ENCODE assay signal across 9 cellular contexts in the genomic region with DNA sequence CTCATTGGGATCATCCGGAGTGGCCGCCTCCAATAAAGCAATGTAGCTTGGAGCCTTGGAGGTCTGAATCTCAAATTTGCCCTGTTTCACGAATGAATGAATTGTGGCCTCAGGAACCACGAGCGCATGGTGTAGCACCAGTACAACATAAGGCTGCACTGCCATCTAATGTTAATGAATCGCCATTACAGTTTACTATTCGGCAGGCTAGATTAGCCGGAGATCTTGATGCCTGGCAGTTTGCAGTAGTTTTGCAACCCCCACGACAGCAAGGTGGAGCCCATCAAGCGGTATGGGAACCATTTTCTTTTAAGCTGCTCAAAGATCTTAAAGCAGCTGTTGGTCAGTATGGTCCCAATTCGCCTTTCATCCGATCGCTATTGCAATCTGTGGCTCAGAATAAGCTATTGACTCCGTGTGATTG. TPM values are rescaled to one million over a fixed set of nuclear protein-coding genes. Genes with fewer than 3 reads are reported as not detected.
DNase-seq lines count a peak whose midpoint lies in the region; ATAC-seq and TF ChIP-seq lines count a peak whose summit lies in the region.
"Had no signal": no experiment of that assay in that cellular context is flagged by ENCODE, and none has a peak within 500 bp of the region (broad histone marks: within the 10 kb centered on the region; RNA-seq: fewer than 3 reads in every experiment).

No MANE protein-coding gene starts in this region.

- CTCF ChIA-PET in Calu3 (lab: Charles Lee): interaction anchor here (0.8 to 1.8 kb wide), 6 partner anchors 16 to 174 kb away, joined by 3 to 5 read pairs (median 4); a partner anchor contains a TSS

- no peaks in the 10 kb centered on the region for H3K9me3 ChIP-seq in thoracic aorta

- no peak overlapping the region for H2BK15ac ChIP-seq in mesendoderm (replicated peaks; ENCODE audit: low read depth)

- DNase-seq in Calu3: peak; percentile 55
- DNase-seq in NCI-H69 (lab: John Stamatoyannopoulos, UW): peak; percentile 70
- DNase-seq in activated CD4-positive, alpha-beta T cell treated with anti-CD3 and anti-CD28 coated beads, Interleukin-2, amount 50 U/mL, for 48 hours: peak; percentile 32 to 35
- peak; percentile 83 for DNase-seq in epithelial cell of esophagus (ENCODE audit: low read depth)
- DNase-seq in mesendoderm: peak; percentile 90
- no peak for DNase-seq in thoracic aorta (ENCODE audit: low spot score)

- H3K56ac ChIP-seq in mesendoderm (ENCODE audit: low read length): no peak overlapping the region

- H4K8ac ChIP-seq in mesendoderm (ENCODE audit: low read depth, low read length): no peak overlapping the region

- H3K27ac ChIP-seq in mesendoderm (ENCODE audit: low read depth, low read length): no peak overlapping the region
- no peak overlapping the region for H3K27ac ChIP-seq in thoracic aorta

- no TSS peak for BruUV-seq in Calu3 (replicated peaks; lab: Mats Ljungman, UMichigan)

- H3K27me3 ChIP-seq in mesendoderm (ENCODE audit: insufficient read depth, low read length, poor library complexity) (no peaks in the 10 kb centered on the region), thoracic aorta (replicated peaks; ENCODE audit: insufficient read depth) (peaks cover 11% of the 10 kb centered on the region)

- intact Hi-C loops in Calu3 (cut with micrococcal nuclease; ENCODE audit: unreplicated experiment): no loop called here

- no peak overlapping the region for H3K27ac Mint-ChIP-seq in Calu3 (ENCODE audit: unreplicated experiment)

- no peak overlapping the region for H3K23ac ChIP-seq in mesendoderm (ENCODE audit: low read length)

- no peaks in the 10 kb centered on the region for H3K36me3 ChIP-seq in mesendoderm (ENCODE audit: control insufficient read depth, insufficient read depth, low read length)
- H3K36me3 ChIP-seq in thoracic aorta: no peaks in the 10 kb centered on the region

- H4K5ac ChIP-seq in mesendoderm (ENCODE audit: low read length): no peak overlapping the region

- peaks cover 57% of the 10 kb centered on the region for H3K27me3 Mint-ChIP-seq in Calu3 (ENCODE audit: unreplicated experiment)

- no peak overlapping the region for H3K4me3 Mint-ChIP-seq in Calu3 (ENCODE audit: low read depth, unreplicated experiment)

- H3K4me3 ChIP-seq in epithelial cell of esophagus (ENCODE audit: low read length) (no peak overlapping the region), mesendoderm (ENCODE audit: low read length) (no peak overlapping the region), thoracic aorta (no peak overlapping the region)

- no peak overlapping the region for H3K4ac ChIP-seq in mesendoderm (ENCODE audit: low read depth, low read length)

- H3K79me2 ChIP-seq in mesendoderm (ENCODE audit: control insufficient read depth, insufficient read depth, low read length): no peaks in the 10 kb centered on the region

- no peak overlapping the region for H3K18ac ChIP-seq in mesendoderm (ENCODE audit: low read length)

- no peak overlapping the region for H2BK120ac ChIP-seq in mesendoderm (ENCODE audit: low read depth, low read length)

- TF ChIP-seq CTCF in Calu3 (IDR thresholded peaks at IDR 0.05; ENCODE audit: unreplicated experiment) (peak; percentile 40), epithelial cell of esophagus (IDR thresholded peaks at IDR 0.05; ENCODE audit: insufficient read depth, low read depth, low read length, missing control alignments) (peak; percentile 77), thoracic aorta (IDR thresholded peaks at IDR 0.05) (peak; percentile 69)

- no peak overlapping the region for H2AK5ac ChIP-seq in mesendoderm (ENCODE audit: low read length)

- no peak overlapping the region for H2BK5ac ChIP-seq in mesendoderm (ENCODE audit: low read length)

- no peaks in the 10 kb centered on the region for H3K9me3 Mint-ChIP-seq in Calu3 (ENCODE audit: low read depth, unreplicated experiment)

- peaks cover 20% of the 10 kb centered on the region for H3K4me1 Mint-ChIP-seq in Calu3 (ENCODE audit: low read depth, unreplicated experiment)

- ATAC-seq in HG03565 (IDR thresholded peaks at IDR 0.05; ENCODE audit: unreplicated experiment) (peak; percentile 53), thoracic aorta (ENCODE audit: insufficient number of reproducible peaks, low FRiP score, low read depth) (peak; percentile 75), HG03520 (IDR thresholded peaks at IDR 0.05; ENCODE audit: unreplicated experiment) (no peak)

- H3K79me1 ChIP-seq in mesendoderm (ENCODE audit: low read length): no peaks in the 10 kb centered on the region

- H3K4me1 ChIP-seq in mesendoderm (ENCODE audit: control insufficient read depth, low read depth, low read length) (peaks cover 2% of the 10 kb centered on the region), thoracic aorta (ENCODE audit: control insufficient read depth in 1 of 2, low read depth in 2 of 2) (peaks cover 0 to 7% of the 10 kb centered on the region in 2 donors)

- no peak overlapping the region for H3K9ac ChIP-seq in mesendoderm (ENCODE audit: low read length)

- no CpG with 5 or more reads among the region's 14 CpGs for WGBS in mesendoderm (ENCODE audit: extremely low coverage, insufficient coverage, low lambda C conversion rate)

- no peak overlapping the region for H3K4me2 ChIP-seq in mesendoderm (ENCODE audit: low read length)

- no peaks in the 10 kb centered on the region for H3K36me3 Mint-ChIP-seq in Calu3 (ENCODE audit: insufficient read depth, unreplicated experiment)

RNA-seq across cellular contexts. Expression of a gene that starts 18.8 kb away (rescaled TPM):
- not detected in 2 replicates for total RNA-seq in Calu3 (2022)
- polyA plus RNA-seq in mesendoderm (2013, experiment 1 of 2): 0.03 TPM
- polyA plus RNA-seq in mesendoderm (2013, experiment 2 of 2): 0.07 TPM
- 1 to 10 TPM in 1 of 2 donors, under 1 TPM in 1; 0.85 to 8.3 TPM for total RNA-seq in thoracic aorta
- total RNA-seq: temporal lobe had no signal

RNA-seq across cellular contexts. Expression of a gene that starts 29.8 kb away (rescaled TPM):
- total RNA-seq in Calu3 (2022): not detected in 2 replicates
- 0.01 TPM for polyA plus RNA-seq in mesendoderm (2013, experiment 1 of 2)
- 0.04 TPM for polyA plus RNA-seq in mesendoderm (2013, experiment 2 of 2)
- not detected for total RNA-seq in thoracic aorta
- total RNA-seq: temporal lobe had no signal

RNA-seq across cellular contexts. Expression of a gene that starts 55.3 kb away (rescaled TPM):
- total RNA-seq in Calu3 (2022): not detected in 2 replicates
- polyA plus RNA-seq in mesendoderm (2013, experiment 1 of 2): not detected
- not detected for polyA plus RNA-seq in mesendoderm (2013, experiment 2 of 2)
- total RNA-seq in thoracic aorta: not detected
